ENCODE assay signal across 7 cellular contexts in the genomic region with DNA sequence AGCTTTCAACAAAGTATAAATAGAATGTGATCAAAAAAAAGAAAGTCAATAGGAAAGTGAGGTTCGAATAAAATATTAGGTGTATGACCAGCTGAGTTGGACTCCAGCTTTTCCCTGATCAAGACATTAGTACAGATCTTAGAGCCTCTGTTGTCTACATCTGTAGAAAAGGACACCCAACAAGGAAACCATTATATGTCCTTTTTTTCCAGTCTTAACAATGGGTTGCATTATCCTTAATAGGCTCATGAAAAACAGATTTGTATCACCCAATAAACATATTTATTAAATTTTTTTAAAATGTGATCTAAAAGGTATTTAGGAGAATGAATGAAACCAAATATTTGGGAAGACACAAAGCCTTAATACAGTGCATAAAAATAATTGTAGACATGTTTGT. TPM values are rescaled to one million over a fixed set of nuclear protein-coding genes. Genes with fewer than 3 reads are reported as not detected.
"Had no signal": no experiment of that assay in that cellular context is flagged by ENCODE, and none has a peak within 500 bp of the region (broad histone marks: within the 10 kb centered on the region; RNA-seq: fewer than 3 reads in every experiment).

No MANE protein-coding gene starts in this region.

- H3K4me3 ChIP-seq: GM23338 had no signal

- H3K4me2 ChIP-seq: GM23338 had no signal

- H2AFZ ChIP-seq: GM23338 had no signal

- DNase-seq: H9, HCEC 1CT had no signal

- ATAC-seq: GM23338 had no signal

- FAIRE-seq: H1, H54, HTR-8/SVneo had no signal

RNA-seq across cellular contexts. Expression of a gene that starts 18.1 kb away (rescaled TPM):
- total RNA-seq: GM23338, H1, H9, HT-29 had no signal
- polyA plus RNA-seq: GM23338, H1 had no signal
